In genomic region chr2:214079032-214079431, GRCh38 we compare ENCODE assay signal across 16 cellular contexts.
"Had no signal": no experiment of that assay in that cellular context is flagged by ENCODE, and none has a peak within 500 bp of the region (broad histone marks: within the 10 kb centered on the region; RNA-seq: fewer than 3 reads in every experiment).

No MANE protein-coding gene starts in this region.

- H3K36me3 Mint-ChIP-seq: memory B cell; stimulated activated naive B cell treated with anti-CD40 and anti-IgM and Interleukin-4, amounts not matched to agents 10 μg/mL and 1 μg/mL and 100 μg/mL, for 72 hours; type B pancreatic cell had no signal

- H3K27ac Mint-ChIP-seq: activated naive CD4-positive, alpha-beta T cell treated with anti-CD3 and anti-CD28 coated beads for 36 hours; activated T-helper 17 cell treated with anti-CD3 and anti-CD28 coated beads, Interleukin-2, amount 50 U/mL, for 72 hours; effector memory CD8-positive, alpha-beta T cell; memory B cell; nephron; stimulated activated naive B cell treated with anti-CD40 and anti-IgM and Interleukin-4, amounts not matched to agents 10 μg/mL and 1 μg/mL and 100 μg/mL, for 72 hours; T-helper 17 cell; type B pancreatic cell had no signal

- H3K27ac ChIP-seq: coronary artery, left lung, psoas muscle had no signal

- H3K27me3 Mint-ChIP-seq: activated T-helper 17 cell treated with anti-CD3 and anti-CD28 coated beads, Interleukin-2, amount 50 U/mL, for 72 hours; effector memory CD8-positive, alpha-beta T cell; memory B cell; stimulated activated naive B cell treated with anti-CD40 and anti-IgM and Interleukin-4, amounts not matched to agents 10 μg/mL and 1 μg/mL and 100 μg/mL, for 72 hours; T-helper 17 cell; type B pancreatic cell had no signal

- H3K27me3 ChIP-seq: left lung had no signal

- H3K9me3 Mint-ChIP-seq: activated naive CD4-positive, alpha-beta T cell treated with anti-CD3 and anti-CD28 coated beads for 36 hours; effector memory CD8-positive, alpha-beta T cell; memory B cell; nephron; stimulated activated naive B cell treated with anti-CD40 and anti-IgM and Interleukin-4, amounts not matched to agents 10 μg/mL and 1 μg/mL and 100 μg/mL, for 72 hours; type B pancreatic cell had no signal

- H3K9me3 ChIP-seq: left lung, psoas muscle had no signal

- DNase-seq: activated CD4-positive, alpha-beta T cell treated with anti-CD3 and anti-CD28 coated beads, Interleukin-2, amount 50 U/mL, for 1 hour; activated naive CD4-positive, alpha-beta T cell treated with anti-CD3 and anti-CD28 coated beads for 36 hours; activated T-cell treated with anti-CD3 and anti-CD28 coated beads for 4 hours; caudate nucleus; effector memory CD8-positive, alpha-beta T cell; left lung; psoas muscle; stimulated activated CD4-positive, alpha-beta T cell treated with anti-CD3 and anti-CD28 coated beads, Interleukin-2, amount 100 ng/mL, for 24 hours; stimulated activated naive B cell treated with anti-CD40 and anti-IgM and Interleukin-4, amounts not matched to agents 10 μg/mL and 1 μg/mL and 100 μg/mL, for 72 hours; substantia nigra; T-helper 17 cell had no signal

- H3K36me3 ChIP-seq: left lung had no signal

- H3K4me1 ChIP-seq: left lung, psoas muscle had no signal

- H3K4me3 ChIP-seq: coronary artery, left lung, psoas muscle had no signal

- H3K4me1 Mint-ChIP-seq: activated T-helper 17 cell treated with anti-CD3 and anti-CD28 coated beads, Interleukin-2, amount 50 U/mL, for 72 hours; memory B cell; nephron; stimulated activated naive B cell treated with anti-CD40 and anti-IgM and Interleukin-4, amounts not matched to agents 10 μg/mL and 1 μg/mL and 100 μg/mL, for 72 hours; T-helper 17 cell had no signal

- H3K4me3 Mint-ChIP-seq: activated naive CD4-positive, alpha-beta T cell treated with anti-CD3 and anti-CD28 coated beads for 36 hours; activated T-helper 17 cell treated with anti-CD3 and anti-CD28 coated beads, Interleukin-2, amount 50 U/mL, for 72 hours; effector memory CD8-positive, alpha-beta T cell; memory B cell; nephron; stimulated activated naive B cell treated with anti-CD40 and anti-IgM and Interleukin-4, amounts not matched to agents 10 μg/mL and 1 μg/mL and 100 μg/mL, for 72 hours; T-helper 17 cell; type B pancreatic cell had no signal
